In the genomic region with DNA sequence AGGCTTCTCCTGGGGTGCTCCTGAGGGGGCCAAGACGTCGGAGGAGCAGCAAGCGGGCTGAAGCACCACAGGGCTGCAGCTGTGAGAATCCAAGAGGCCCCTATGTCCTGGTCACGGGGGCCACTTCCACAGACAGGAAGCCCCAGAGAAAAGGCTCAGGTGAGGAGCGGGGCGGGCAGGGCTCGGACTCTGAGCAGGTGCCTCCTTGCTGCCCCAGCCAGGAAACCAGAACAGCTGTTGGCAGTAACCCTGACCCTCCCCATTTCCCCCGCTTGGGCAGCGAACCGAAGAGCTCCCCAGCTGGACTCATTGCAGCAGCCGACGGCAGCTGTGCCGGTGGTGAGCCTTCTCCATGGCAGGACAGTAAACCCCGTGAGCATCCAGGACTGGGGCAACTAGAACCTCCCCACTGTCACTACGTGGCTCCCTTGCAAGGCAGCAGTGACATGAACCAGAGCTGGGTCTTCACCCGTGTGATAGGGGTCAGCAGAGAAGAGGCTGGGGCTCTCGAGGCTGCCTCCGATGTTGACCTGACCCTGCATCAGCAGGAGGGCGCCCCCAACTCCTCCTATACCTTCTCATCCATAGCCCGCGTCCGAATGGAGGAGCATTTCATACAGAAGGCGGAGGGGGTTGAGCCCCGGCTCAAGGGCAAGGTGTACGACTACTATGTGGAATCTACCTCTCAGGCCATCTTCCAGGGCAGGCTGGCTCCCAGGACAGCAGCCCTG, we compare ENCODE assay signal across 13 cellular contexts. TPM values are rescaled to one million over a fixed set of nuclear protein-coding genes. Genes with fewer than 3 reads are reported as not detected.
DNase-seq lines count a peak whose midpoint lies in the region; ATAC-seq and TF ChIP-seq lines count a peak whose summit lies in the region.
"Had no signal": no experiment of that assay in that cellular context is flagged by ENCODE, and none has a peak within 500 bp of the region (broad histone marks: within the 10 kb centered on the region; RNA-seq: fewer than 3 reads in every experiment).

No MANE protein-coding gene starts in this region.

- H3K27me3 ChIP-seq in right cardiac atrium (ENCODE audit: control insufficient read depth, insufficient read depth) (no peaks in the 10 kb centered on the region), liver (ENCODE audit: control insufficient read depth in 4 of 4, insufficient read depth in 4 of 4, low read length in 3 of 4) (no peaks in the 10 kb centered on the region), prostate gland (replicated peaks; ENCODE audit: insufficient read depth) (no peaks in the 10 kb centered on the region)

- no peaks in the 10 kb centered on the region for H3K9me3 Mint-ChIP-seq in stimulated activated effector memory CD8-positive, alpha-beta T cell treated with anti-CD3 and anti-CD28 coated beads, Interleukin-12 subunit alpha, Interleukin-12 subunit beta, amount 100 ng/mL, for 72 hours
- H3K9me3 Mint-ChIP-seq: activated T-helper 2 cell treated with anti-CD3 and anti-CD28 coated beads, Interferon-gamma antibody, Interleukin-2, Interleukin-4, amounts not matched to agents 10 μg/mL and 5 μg/mL and 100 μg/mL, durations not matched to agents 14 hours and 24 hours and 36 hours had no signal

- intact Hi-C loops in cardiac septum (cut with DNase I), result no loop called here
- intact Hi-C loops in right cardiac atrium (cut with DNase I), result no loop called here
- intact Hi-C loops in prostate gland (cut with DNase I), result no loop called here

- TF ChIP-seq RAD21 in liver (IDR thresholded peaks at IDR 0.05), result no peak

- H3K9me3 ChIP-seq in right cardiac atrium (ENCODE audit: control insufficient read depth, low read length) (no peaks in the 10 kb centered on the region), liver (ENCODE audit: control insufficient read depth in 4 of 4, low read length in 3 of 4) (no peaks in the 10 kb centered on the region), prostate gland (no peaks in the 10 kb centered on the region)

- no peak for ATAC-seq in right cardiac atrium
- ATAC-seq in stimulated activated effector memory CD8-positive, alpha-beta T cell treated with anti-CD3 and anti-CD28 coated beads, Interleukin-12 subunit alpha, Interleukin-12 subunit beta, amount 100 ng/mL, for 72 hours, result no peak

- 74% methylated on average over 25 of the region's 25 CpGs for WGBS in right cardiac atrium
- WGBS in liver, result 54% methylated on average over 25 of the region's 25 CpGs
- WGBS in prostate gland, result 76% methylated on average over 21 of the region's 25 CpGs

- no peak for TF ChIP-seq CTCF in liver (IDR thresholded peaks at IDR 0.05; ENCODE audit: low read depth, low read length, missing input control)
- TF ChIP-seq CTCF in prostate gland (IDR thresholded peaks at IDR 0.05), result no peak

- H3K27ac ChIP-seq in right cardiac atrium (ENCODE audit: low read length) (no peak overlapping the region), liver (ENCODE audit: low read depth in 1 of 2, low read length in 2 of 2) (peak overlapping the region; percentile 77 to 84), prostate gland (no peak overlapping the region)
- H3K27ac ChIP-seq: SK-N-MC had no signal

- DNase-seq in cardiac septum (ENCODE audit: low spot score), result peak; percentile 43
- DNase-seq in right cardiac atrium, result no peak
- DNase-seq in RPMI8226, result peak; percentile 43
- no peak for DNase-seq in prostate gland (ENCODE audit: low spot score)
- DNase-seq in inferior parietal cortex (ENCODE audit: extremely low spot score), result no peak
- DNase-seq in stimulated activated naive CD4-positive, alpha-beta T cell treated with Interleukin-2 at 50 U/mL for 16 hours (lab: John Stamatoyannopoulos, UW), result no peak
- no peak for DNase-seq in stimulated activated effector memory CD8-positive, alpha-beta T cell treated with anti-CD3 and anti-CD28 coated beads, Interleukin-12 subunit alpha, Interleukin-12 subunit beta, amount 100 ng/mL, for 72 hours (ENCODE audit: low spot score in 2 of 2)
- DNase-seq: activated CD4-positive, alpha-beta T cell treated with anti-CD3 and anti-CD28 coated beads for 1 hour had no signal

- H3K4me3 ChIP-seq in right cardiac atrium (ENCODE audit: low read length), result no peak overlapping the region
- H3K4me3 ChIP-seq in liver (ENCODE audit: low read depth in 1 of 3, low read length in 3 of 3), result peak overlapping the region; percentile 38 to 62 (median 43)
- no peak overlapping the region for H3K4me3 ChIP-seq in prostate gland
- H3K4me3 ChIP-seq: SK-N-MC had no signal

- H3K4me1 ChIP-seq in right cardiac atrium (ENCODE audit: control insufficient read depth, insufficient read depth, low read length) (no peaks in the 10 kb centered on the region), liver (ENCODE audit: control insufficient read depth in 4 of 4, insufficient read depth in 4 of 4, low read length in 3 of 4) (peaks cover 10 to 39% (median 29%) of the 10 kb centered on the region in 4 donors), prostate gland (replicated peaks) (no peaks in the 10 kb centered on the region)

- H3K27ac Mint-ChIP-seq in stimulated activated effector memory CD8-positive, alpha-beta T cell treated with anti-CD3 and anti-CD28 coated beads, Interleukin-12 subunit alpha, Interleukin-12 subunit beta, amount 100 ng/mL, for 72 hours, result no peak overlapping the region
- H3K27ac Mint-ChIP-seq: activated T-helper 2 cell treated with anti-CD3 and anti-CD28 coated beads, Interferon-gamma antibody, Interleukin-2, Interleukin-4, amounts not matched to agents 10 μg/mL and 5 μg/mL and 100 μg/mL, durations not matched to agents 14 hours and 24 hours and 36 hours had no signal

- peaks cover 0 to 2% (median 0%) of the 10 kb centered on the region in 4 donors for H3K36me3 ChIP-seq in liver (ENCODE audit: control insufficient read depth in 4 of 4, insufficient read depth in 3 of 4, low read depth in 1 of 4, low read length in 3 of 4)
- H3K36me3 ChIP-seq in prostate gland, result no peaks in the 10 kb centered on the region

- H3K9ac ChIP-seq in liver (ENCODE audit: low read depth in 1 of 2, low read length in 2 of 2), result peak overlapping the region in 1 of 2 donors; percentile 13

- peaks cover 19% of the 10 kb centered on the region for H3K4me1 Mint-ChIP-seq in stimulated activated effector memory CD8-positive, alpha-beta T cell treated with anti-CD3 and anti-CD28 coated beads, Interleukin-12 subunit alpha, Interleukin-12 subunit beta, amount 100 ng/mL, for 72 hours

- no peak for TF ChIP-seq POLR2A in prostate gland (IDR thresholded peaks at IDR 0.05)

- no peaks in the 10 kb centered on the region for H3K36me3 Mint-ChIP-seq in stimulated activated effector memory CD8-positive, alpha-beta T cell treated with anti-CD3 and anti-CD28 coated beads, Interleukin-12 subunit alpha, Interleukin-12 subunit beta, amount 100 ng/mL, for 72 hours
- H3K36me3 Mint-ChIP-seq: IgD-negative memory B cell had no signal

- no peak overlapping the region for H3K4me3 Mint-ChIP-seq in stimulated activated effector memory CD8-positive, alpha-beta T cell treated with anti-CD3 and anti-CD28 coated beads, Interleukin-12 subunit alpha, Interleukin-12 subunit beta, amount 100 ng/mL, for 72 hours

TF ChIP-seq in liver, 16 proteins besides CTCF, POLR2A, EP300 and RAD21 (continues in another document):
- TF ChIP-seq FOXA2 (IDR thresholded peaks at IDR 0.05) (no peak), EGR1 (IDR thresholded peaks at IDR 0.05; ENCODE audit: low read depth in 2 of 2) (no peak), HNF4G (IDR thresholded peaks at IDR 0.05) (no peak), GABPA (IDR thresholded peaks at IDR 0.05 in 1 of 2, conservative IDR thresholded peaks at IDR 0.05 in 1 of 2) (no peak), HNF4A (conservative IDR thresholded peaks at IDR 0.05) (no peak), SP1 (IDR thresholded peaks at IDR 0.05) (no peak), RXRA (IDR thresholded peaks at IDR 0.05) (no peak), FOXA1 (IDR thresholded peaks at IDR 0.05) (no peak), TAF1 (conservative IDR thresholded peaks at IDR 0.05) (no peak), YY1 (IDR thresholded peaks at IDR 0.05) (no peak)
- TF ChIP-seq, protein P1, sequence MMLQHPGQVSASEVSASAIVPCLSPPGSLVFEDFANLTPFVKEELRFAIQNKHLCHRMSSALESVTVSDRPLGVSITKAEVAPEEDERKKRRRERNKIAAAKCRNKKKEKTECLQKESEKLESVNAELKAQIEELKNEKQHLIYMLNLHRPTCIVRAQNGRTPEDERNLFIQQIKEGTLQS (IDR thresholded peaks at IDR 0.05), result no peak
- TF ChIP-seq, protein P2, sequence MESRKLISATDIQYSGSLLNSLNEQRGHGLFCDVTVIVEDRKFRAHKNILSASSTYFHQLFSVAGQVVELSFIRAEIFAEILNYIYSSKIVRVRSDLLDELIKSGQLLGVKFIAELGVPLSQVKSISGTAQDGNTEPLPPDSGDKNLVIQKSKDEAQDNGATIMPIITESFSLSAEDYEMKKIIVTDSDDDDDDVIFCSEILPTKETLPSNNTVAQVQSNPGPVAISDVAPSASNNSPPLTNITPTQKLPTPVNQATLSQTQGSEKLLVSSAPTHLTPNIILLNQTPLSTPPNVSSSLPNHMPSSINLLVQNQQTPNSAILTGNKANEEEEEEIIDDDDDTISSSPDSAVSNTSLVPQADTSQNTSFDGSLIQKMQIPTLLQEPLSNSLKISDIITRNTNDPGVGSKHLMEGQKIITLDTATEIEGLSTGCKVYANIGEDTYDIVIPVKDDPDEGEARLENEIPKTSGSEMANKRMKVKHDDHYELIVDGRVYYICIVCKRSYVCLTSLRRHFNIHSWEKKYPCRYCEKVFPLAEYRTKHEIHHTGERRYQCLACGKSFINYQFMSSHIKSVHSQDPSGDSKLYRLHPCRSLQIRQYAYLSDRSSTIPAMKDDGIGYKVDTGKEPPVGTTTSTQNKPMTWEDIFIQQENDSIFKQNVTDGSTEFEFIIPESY (IDR thresholded peaks at IDR 0.05), result no peak

RNA-seq across cellular contexts. Expression of a gene that starts 0.6 kb away (rescaled TPM):
- total RNA-seq in cardiac septum (not detected), right cardiac atrium (under 1 TPM in 1 of 4 donors, not detected in 3; 0.08 TPM), liver (1 to 10 TPM; 1.3 to 6.6 TPM), prostate gland (under 1 TPM; 0.34 to 0.36 TPM)
- polyA plus RNA-seq in right cardiac atrium (0.02 TPM), liver (1 to 10 TPM; 1.4 to 3.3 TPM)
- total RNA-seq: activated T-helper 2 cell treated with anti-CD3 and anti-CD28 coated beads, Interferon-gamma antibody, Interleukin-2, Interleukin-4, amounts not matched to agents 10 μg/mL and 5 μg/mL and 100 μg/mL, durations not matched to agents 14 hours and 24 hours and 36 hours; fibroblast of lung had no signal
- polyA plus RNA-seq: fibroblast of lung, IgD-negative memory B cell had no signal

Comparison
In these comparisons a context has a peak if more than half of its experiments do, and no peak if none do; other contexts are left out.
1. DNase-seq: peak in cardiac septum (single experiment) and RPMI8226 (single experiment); none in right cardiac atrium (0 of 3), prostate gland (single experiment), inferior parietal cortex (single experiment), stimulated activated naive CD4-positive, alpha-beta T cell treated with Interleukin-2 at 50 U/mL for 16 hours (single experiment) and stimulated activated effector memory CD8-positive, alpha-beta T cell treated with anti-CD3 and anti-CD28 coated beads, Interleukin-12 subunit alpha, Interleukin-12 subunit beta, amount 100 ng/mL, for 72 hours (0 of 2).
2. H3K27ac ChIP-seq: peak in liver (2 of 2); none in right cardiac atrium (single experiment) and prostate gland (0 of 2).
3. H3K4me3 ChIP-seq: peak in liver (3 of 3); none in right cardiac atrium (single experiment) and prostate gland (0 of 2).